Comparison of ENCODE assay signal across 8 cellular contexts in genomic region chr13:107211073-107211472, GRCh38.
DNase-seq lines count a peak whose midpoint lies in the region; ATAC-seq and TF ChIP-seq lines count a peak whose summit lies in the region.

No MANE protein-coding gene starts in this region.

- H3K36me3 ChIP-seq in lower lobe of right lung = no peaks in the 10 kb centered on the region

- no peaks in the 10 kb centered on the region for H3K9me3 ChIP-seq in lower lobe of right lung

- H3K27me3 ChIP-seq in dorsolateral prefrontal cortex = no peaks in the 10 kb centered on the region
- no peaks in the 10 kb centered on the region for H3K27me3 ChIP-seq in lower lobe of right lung (ENCODE audit: low read depth)

- peak; percentile 55 for DNase-seq in COLO829 (ENCODE audit: low spot score)
- peak; percentile 63 for DNase-seq in NCI-H2171 (lab: John Stamatoyannopoulos, UW)
- DNase-seq in dorsolateral prefrontal cortex = peak; percentile 59 to 93 (median 84)
- peak; percentile 62 for DNase-seq in lower lobe of right lung
- DNase-seq in stimulated activated CD8-positive, alpha-beta memory T cell treated with anti-CD3 and anti-CD28 coated beads, Interleukin-7, amount 100 ng/mL, for 48 hours (ENCODE audit: extremely low read depth in 1 of 2, low read depth in 1 of 2) = peak; percentile 6 to 19

- intact Hi-C loops in dorsolateral prefrontal cortex (cut with DNase I) = loop anchor here in 1 of 2 donors (2.0 to 5.0 kb wide), 3 partner anchors 441 to 941 kb away; a partner anchor contains a TSS
- intact Hi-C loops in lower lobe of right lung (cut with DNase I) = no loop called here

- H3K4me1 ChIP-seq in lower lobe of right lung = no peaks in the 10 kb centered on the region

- TF ChIP-seq CTCF in VCaP (conservative IDR thresholded peaks at IDR 0.05) = peak; percentile 96
- peak; percentile 79 to 99 (median 96) for TF ChIP-seq CTCF in dorsolateral prefrontal cortex (IDR thresholded peaks at IDR 0.05 in 54 of 56, conservative IDR thresholded peaks at IDR 0.05 in 2 of 56; ENCODE audit: low read depth in 1 of 56, partially characterized antibody in 56 of 56)
- TF ChIP-seq CTCF in lower lobe of right lung (IDR thresholded peaks at IDR 0.05) = peak; percentile 89

- H3K27ac ChIP-seq in VCaP = no peak overlapping the region
- H3K27ac ChIP-seq in dorsolateral prefrontal cortex = peak overlapping the region in 32 of 59 donors; percentile 0 to 67 (median 38)
- H3K27ac ChIP-seq in lower lobe of right lung = no peak overlapping the region

- ATAC-seq in GM19324 (IDR thresholded peaks at IDR 0.05; ENCODE audit: low FRiP score, unreplicated experiment) = peak; percentile 92
- peak; percentile 94 for ATAC-seq in HG03196 (IDR thresholded peaks at IDR 0.05; ENCODE audit: unreplicated experiment)
- ATAC-seq in lower lobe of right lung = peak; percentile 88 to 94

- H3K4me3 ChIP-seq in dorsolateral prefrontal cortex (peak overlapping the region in 58 of 59 donors; percentile 9 to 64 (median 44)), lower lobe of right lung (peak overlapping the region; percentile 7)

Comparison
In these comparisons a context has a peak if more than half of its experiments do, and no peak if none do; other contexts are left out.
1. DNase-seq: peak in every context shown above with its lines; median percentile 84 in dorsolateral prefrontal cortex; 63 in NCI-H2171; 62 in lower lobe of right lung; 55 in COLO829; 12 in stimulated activated CD8-positive, alpha-beta memory T cell treated with anti-CD3 and anti-CD28 coated beads, Interleukin-7, amount 100 ng/mL, for 48 hours.
2. H3K27ac ChIP-seq: peak in dorsolateral prefrontal cortex (32 of 59); none in VCaP (single experiment) and lower lobe of right lung (single experiment).
3. Peak in every context shown above with its lines, with median percentiles within 50 percentile points of each other: ATAC-seq and CTCF ChIP-seq.